Comparison of ENCODE assay signal across 10 cellular contexts in genomic region chr3:171184372-171184771, GRCh38.
A peak's percentile ranks its signal among the peaks of the same experiment; 100 is the strongest.
DNase-seq lines count a peak whose midpoint lies in the region; ATAC-seq, FAIRE-seq and TF ChIP-seq lines count a peak whose summit lies in the region.
"Had no signal": no experiment of that assay in that cellular context is flagged by ENCODE, and none has a peak within 500 bp of the region (broad histone marks: within the 10 kb centered on the region; RNA-seq: fewer than 3 reads in every experiment).

No MANE protein-coding gene starts in this region.

- ATAC-seq in GM18861 (IDR thresholded peaks at IDR 0.05; ENCODE audit: unreplicated experiment) (peak; percentile 55), GM21360 (IDR thresholded peaks at IDR 0.05; ENCODE audit: unreplicated experiment) (peak; percentile 80), HG03095 (IDR thresholded peaks at IDR 0.05; ENCODE audit: unreplicated experiment) (peak; percentile 75), psoas muscle (no peak)
- peak; percentile 87 for ATAC-seq in activated naive CD8-positive, alpha-beta T cell treated with anti-CD3 and anti-CD28 coated beads, Interleukin-2, amount 50 U/mL, for 24 hours

- H3K36me3 ChIP-seq in psoas muscle (ENCODE audit: insufficient read depth in 1 of 2, low read depth in 1 of 2) (no peaks in the 10 kb centered on the region), small intestine (ENCODE audit: control insufficient read depth in 2 of 2, insufficient read depth in 2 of 2, low read length in 2 of 2) (no peaks in the 10 kb centered on the region)

- no peak overlapping the region for H3K4me3 Mint-ChIP-seq in activated naive CD8-positive, alpha-beta T cell treated with anti-CD3 and anti-CD28 coated beads, Interleukin-2, amount 50 U/mL, for 24 hours

- H3K4me3 ChIP-seq in psoas muscle: no peak overlapping the region
- no peak overlapping the region for H3K4me3 ChIP-seq in small intestine (ENCODE audit: low read depth in 1 of 2, low read length in 2 of 2)
- H3K4me3 ChIP-seq: smooth muscle cell had no signal

- no peaks in the 10 kb centered on the region for H3K27me3 Mint-ChIP-seq in activated naive CD8-positive, alpha-beta T cell treated with anti-CD3 and anti-CD28 coated beads, Interleukin-2, amount 50 U/mL, for 24 hours

- H3K4me1 Mint-ChIP-seq in activated naive CD8-positive, alpha-beta T cell treated with anti-CD3 and anti-CD28 coated beads, Interleukin-2, amount 50 U/mL, for 24 hours: peaks cover 36% of the 10 kb centered on the region

- no peaks in the 10 kb centered on the region for H3K9me3 ChIP-seq in psoas muscle
- no peaks in the 10 kb centered on the region for H3K9me3 ChIP-seq in small intestine (ENCODE audit: control insufficient read depth, low read depth)

- no peaks in the 10 kb centered on the region for H3K27me3 ChIP-seq in psoas muscle (ENCODE audit: insufficient read depth in 3 of 3, low read length in 2 of 3)
- no peaks in the 10 kb centered on the region for H3K27me3 ChIP-seq in small intestine (ENCODE audit: control insufficient read depth in 2 of 2, insufficient read depth in 2 of 2, low read length in 2 of 2)

- H3K4me1 ChIP-seq in psoas muscle (peaks cover 25% of the 10 kb centered on the region), small intestine (ENCODE audit: control insufficient read depth in 2 of 2, insufficient read depth in 1 of 2, low read depth in 1 of 2, low read length in 1 of 2) (peaks cover 6 to 9% of the 10 kb centered on the region in 2 donors)

- H3K27ac ChIP-seq in psoas muscle (no peak overlapping the region), small intestine (ENCODE audit: low read depth in 1 of 2, low read length in 1 of 2) (no peak overlapping the region)

- no peak for TF ChIP-seq CTCF in psoas muscle (IDR thresholded peaks at IDR 0.05)

- intact Hi-C loops in psoas muscle (cut with DNase I): loop anchor here (5.0 to 10.0 kb wide), 2 partner anchors 150 to 273 kb away; no protein-coding TSS in a partner anchor

- H3K9me3 Mint-ChIP-seq in activated naive CD8-positive, alpha-beta T cell treated with anti-CD3 and anti-CD28 coated beads, Interleukin-2, amount 50 U/mL, for 24 hours: no peaks in the 10 kb centered on the region

- peak; percentile 7 for DNase-seq in activated naive CD8-positive, alpha-beta T cell treated with anti-CD3 and anti-CD28 coated beads, Interleukin-2, amount 50 U/mL, for 24 hours
- no peak for DNase-seq in psoas muscle
- no peak for DNase-seq in small intestine
- DNase-seq in HTR-8/SVneo (ENCODE audit: insufficient read length, low spot score): no peak
- DNase-seq: central memory CD4-positive, alpha-beta T cell; NCI-H1105 treated with DMSO at 0.1 percent for 48 hours had no signal

- H3K27ac Mint-ChIP-seq in activated naive CD8-positive, alpha-beta T cell treated with anti-CD3 and anti-CD28 coated beads, Interleukin-2, amount 50 U/mL, for 24 hours: peak overlapping the region; percentile 77

- 60 to 65% (median 65%) methylated on average over 6 of the region's 6 CpGs for WGBS in psoas muscle, 3 donors
- WGBS in small intestine, 3 donors: 37 to 43% (median 39%) methylated on average over 6 of the region's 6 CpGs

- peaks cover 19% of the 10 kb centered on the region for H3K36me3 Mint-ChIP-seq in activated naive CD8-positive, alpha-beta T cell treated with anti-CD3 and anti-CD28 coated beads, Interleukin-2, amount 50 U/mL, for 24 hours (ENCODE audit: low read depth)

- FAIRE-seq in small intestine (lab: Jason Lieb, UNC): no peak
- FAIRE-seq in HTR-8/SVneo (lab: Jason Lieb, UNC): no peak

Comparison
In these comparisons a context has a peak if more than half of its experiments do, and no peak if none do; other contexts are left out.
1. ATAC-seq: peak in GM18861 (single experiment), GM21360 (single experiment), HG03095 (single experiment) and activated naive CD8-positive, alpha-beta T cell treated with anti-CD3 and anti-CD28 coated beads, Interleukin-2, amount 50 U/mL, for 24 hours (single experiment); none in psoas muscle (0 of 4).